Comparison of ENCODE assay signal across 18 cellular contexts in the genomic region with DNA sequence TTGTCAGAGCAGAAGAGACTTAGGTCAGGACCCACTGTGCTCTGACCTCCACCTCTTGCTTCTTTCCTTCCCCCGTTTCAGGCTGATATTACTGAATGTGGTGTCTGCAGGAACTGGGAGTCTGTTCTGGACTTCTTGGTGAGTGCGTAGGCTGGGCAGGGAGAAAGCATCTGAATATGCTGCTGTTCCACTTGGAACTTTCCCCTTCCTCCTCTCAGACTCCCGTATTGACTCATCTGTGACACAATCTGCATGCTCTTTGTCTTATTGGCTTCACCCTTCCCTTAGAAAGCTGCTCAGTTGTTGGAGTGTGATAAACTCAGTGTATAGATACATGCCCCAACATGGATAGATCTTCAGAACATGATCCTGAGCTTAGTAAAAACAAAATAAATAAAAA.
A peak's percentile ranks its signal among the peaks of the same experiment; 100 is the strongest.
DNase-seq lines count a peak whose midpoint lies in the region; ATAC-seq, FAIRE-seq and TF ChIP-seq lines count a peak whose summit lies in the region.
"Had no signal": no experiment of that assay in that cellular context is flagged by ENCODE, and none has a peak within 500 bp of the region (broad histone marks: within the 10 kb centered on the region; RNA-seq: fewer than 3 reads in every experiment).

No MANE protein-coding gene starts in this region.

- no peaks in the 10 kb centered on the region for H3K4me1 ChIP-seq in A549

- no peak overlapping the region for H3K27ac Mint-ChIP-seq in activated T-helper 17 cell treated with anti-CD3 and anti-CD28 coated beads, Interleukin-2, amount 50 U/mL, for 72 hours

- H3K4me3 Mint-ChIP-seq in activated T-helper 17 cell treated with anti-CD3 and anti-CD28 coated beads, Interleukin-2, amount 50 U/mL, for 72 hours, result no peak overlapping the region

- no peak overlapping the region for H3K4me2 ChIP-seq in A549

- no peak for TF ChIP-seq POLR2A in A549 (IDR thresholded peaks at IDR 0.05; ENCODE audit: low read length)

- POLR2A ChIA-PET in A549 (lab: Yijun Ruan, JAX), result no interaction called here

- no peak overlapping the region for H3K27ac ChIP-seq in A549
- H3K27ac ChIP-seq: C4-2B, HL-60, SK-N-MC had no signal

- no peaks in the 10 kb centered on the region for H3K4me1 Mint-ChIP-seq in activated T-helper 17 cell treated with anti-CD3 and anti-CD28 coated beads, Interleukin-2, amount 50 U/mL, for 72 hours

- WGBS in A549 (ENCODE audit: missing lambda C conversion rate), result 19% methylated on average over 3 of the region's 3 CpGs

- H3K9me3 ChIP-seq in A549, result peaks cover 18% of the 10 kb centered on the region

- peak; percentile 47 to 49; a peak in 4 of 6 replicates for ATAC-seq in A549
- peak; percentile 44 for ATAC-seq in omental fat pad (ENCODE audit: low FRiP score)
- ATAC-seq in activated T-helper 17 cell treated with anti-CD3 and anti-CD28 coated beads, Interleukin-2, amount 50 U/mL, for 72 hours (replicated peaks), result no peak
- no peak for ATAC-seq in HG03378 (IDR thresholded peaks at IDR 0.05; ENCODE audit: unreplicated experiment)
- no peak for ATAC-seq in GM21390 (IDR thresholded peaks at IDR 0.05; ENCODE audit: unreplicated experiment)
- ATAC-seq: HCT116 had no signal

- TF ChIP-seq CTCF in A549 (IDR thresholded peaks at IDR 0.05) (no peak), epithelial cell of esophagus (IDR thresholded peaks at IDR 0.05; ENCODE audit: insufficient read depth, low read depth, low read length, missing control alignments) (no peak), omental fat pad (IDR thresholded peaks at IDR 0.05) (no peak)

- no peak for DNase-seq in A549 (ENCODE audit: low read depth in 1 of 2, low spot score in 1 of 2)
- DNase-seq in HT1080 (ENCODE audit: low read depth), result peak; percentile 7
- DNase-seq in epithelial cell of esophagus (ENCODE audit: low read depth), result peak; percentile 54
- DNase-seq in omental fat pad (ENCODE audit: low spot score), result no peak
- DNase-seq in activated CD4-positive, alpha-beta T cell treated with anti-CD3 and anti-CD28 coated beads, Interleukin-2, amount 50 U/mL, for 48 hours, result no peak
- DNase-seq: 8988T, NCI-H1417 treated with DMSO at 0.1 percent for 48 hours, NCI-H2029, NCI-H510A treated with DMSO at 0.1 percent for 48 hours, NCI-H82 had no signal

- H3K4me3 ChIP-seq in A549 (no peak overlapping the region), epithelial cell of esophagus (ENCODE audit: low read length) (no peak overlapping the region)
- H3K4me3 ChIP-seq: SK-N-MC had no signal

- peaks cover 5% of the 10 kb centered on the region for H3K9me3 Mint-ChIP-seq in activated T-helper 17 cell treated with anti-CD3 and anti-CD28 coated beads, Interleukin-2, amount 50 U/mL, for 72 hours

- CTCF ChIA-PET in A549 (lab: Yijun Ruan, JAX), result interaction anchor here (1.1 to 2.2 kb wide), 3 partner anchors 19 to 39 kb away, joined by 3 to 7 read pairs (median 5); no protein-coding TSS in a partner anchor

- FAIRE-seq in A549 (lab: Jason Lieb, UNC), result no peak
- FAIRE-seq: GM19239 had no signal

- TF ChIP-seq EP300 in A549 (IDR thresholded peaks at IDR 0.05), result no peak

- no peaks in the 10 kb centered on the region for H3K36me3 Mint-ChIP-seq in activated T-helper 17 cell treated with anti-CD3 and anti-CD28 coated beads, Interleukin-2, amount 50 U/mL, for 72 hours (ENCODE audit: low read depth)

- peaks cover 23% of the 10 kb centered on the region for H3K27me3 Mint-ChIP-seq in activated T-helper 17 cell treated with anti-CD3 and anti-CD28 coated beads, Interleukin-2, amount 50 U/mL, for 72 hours

- TF ChIP-seq RAD21 in A549 (conservative IDR thresholded peaks at IDR 0.05 in 1 of 2, IDR thresholded peaks at IDR 0.05 in 1 of 2), result no peak

TF ChIP-seq in A549, 52 proteins besides CTCF, POLR2A, EP300 and RAD21:
- TF ChIP-seq FOXS1 (CRISPR knock-in tag; IDR thresholded peaks at IDR 0.05) (no peak), KDM5A (IDR thresholded peaks at IDR 0.05) (no peak), MAZ (IDR thresholded peaks at IDR 0.05; ENCODE audit: borderline replicate concordance, low read depth, low read length) (no peak), HDAC2 (IDR thresholded peaks at IDR 0.05) (no peak), ZSCAN20 (CRISPR knock-in tag; IDR thresholded peaks at IDR 0.05) (no peak), CBX8 (IDR thresholded peaks at IDR 0.05) (no peak), PHF8 (IDR thresholded peaks at IDR 0.05; ENCODE audit: borderline replicate concordance, low read depth) (no peak), POLR2AphosphoS2 (conservative IDR thresholded peaks at IDR 0.05; ENCODE audit: low read length) (no peak), HEYL (CRISPR knock-in tag; IDR thresholded peaks at IDR 0.05) (no peak)
TF ChIP-seq in A549: peak in this region for 0.

Comparison
In these comparisons a context has a peak if more than half of its experiments do, and no peak if none do; other contexts are left out.
1. ATAC-seq: peak in A549 (2 of 2) and omental fat pad (single experiment); none in activated T-helper 17 cell treated with anti-CD3 and anti-CD28 coated beads, Interleukin-2, amount 50 U/mL, for 72 hours (single experiment), HG03378 (single experiment) and GM21390 (single experiment).
2. DNase-seq: peak in HT1080 (single experiment) and epithelial cell of esophagus (single experiment); none in A549 (0 of 2), omental fat pad (single experiment) and activated CD4-positive, alpha-beta T cell treated with anti-CD3 and anti-CD28 coated beads, Interleukin-2, amount 50 U/mL, for 48 hours (0 of 2).